In the genomic region with DNA sequence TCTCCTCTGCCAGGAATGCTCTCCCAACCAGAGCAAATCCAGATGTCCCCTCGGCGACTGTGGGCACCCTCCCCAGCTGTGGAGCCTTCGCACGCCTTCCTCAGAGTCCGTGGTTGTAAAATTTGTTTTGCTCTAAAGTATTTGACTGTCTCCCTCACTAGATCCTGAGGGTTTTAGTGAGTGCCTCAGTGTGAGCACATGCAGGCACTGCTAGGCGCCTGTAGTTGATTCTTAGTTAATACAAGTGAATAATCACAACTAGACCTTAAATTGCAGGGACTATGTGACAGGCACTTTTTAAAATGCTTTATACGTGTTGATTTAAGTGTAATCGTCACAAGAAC, we compare ENCODE assay signal across 1 cellular context.
A peak's percentile ranks its signal among the peaks of the same experiment; 100 is the strongest.
TF ChIP-seq lines count a peak whose summit lies in the region.

No MANE protein-coding gene starts in this region.

TF ChIP-seq in HepG2, 621 proteins besides CTCF, POLR2A, EP300 and RAD21 (continued from another document):
- TF ChIP-seq, protein P1, sequence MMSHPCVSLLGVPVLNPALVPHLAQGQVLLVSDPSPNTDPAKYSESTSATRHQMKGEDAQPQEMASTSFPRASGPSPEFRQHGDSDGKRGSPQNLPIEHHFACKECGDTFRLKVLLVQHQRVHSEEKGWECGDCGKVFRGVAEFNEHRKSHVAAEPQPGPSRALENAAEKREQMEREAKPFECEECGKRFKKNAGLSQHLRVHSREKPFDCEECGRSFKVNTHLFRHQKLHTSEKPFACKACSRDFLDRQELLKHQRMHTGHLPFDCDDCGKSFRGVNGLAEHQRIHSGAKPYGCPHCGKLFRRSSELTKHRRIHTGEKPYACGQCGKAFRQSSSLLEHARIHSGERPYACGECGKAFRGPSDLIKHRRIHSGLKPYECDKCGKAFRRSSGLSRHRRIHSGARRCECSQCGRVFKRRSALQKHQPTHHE (CRISPR knock-in tag; IDR thresholded peaks at IDR 0.05; ENCODE audit: borderline replicate concordance) = 0 out of 2 replicates have a peak, but pooled peaks have one; percentile 33
- TF ChIP-seq ZNF605 (CRISPR knock-in tag; IDR thresholded peaks at IDR 0.05) = peak; percentile 89
- TF ChIP-seq, protein P2, sequence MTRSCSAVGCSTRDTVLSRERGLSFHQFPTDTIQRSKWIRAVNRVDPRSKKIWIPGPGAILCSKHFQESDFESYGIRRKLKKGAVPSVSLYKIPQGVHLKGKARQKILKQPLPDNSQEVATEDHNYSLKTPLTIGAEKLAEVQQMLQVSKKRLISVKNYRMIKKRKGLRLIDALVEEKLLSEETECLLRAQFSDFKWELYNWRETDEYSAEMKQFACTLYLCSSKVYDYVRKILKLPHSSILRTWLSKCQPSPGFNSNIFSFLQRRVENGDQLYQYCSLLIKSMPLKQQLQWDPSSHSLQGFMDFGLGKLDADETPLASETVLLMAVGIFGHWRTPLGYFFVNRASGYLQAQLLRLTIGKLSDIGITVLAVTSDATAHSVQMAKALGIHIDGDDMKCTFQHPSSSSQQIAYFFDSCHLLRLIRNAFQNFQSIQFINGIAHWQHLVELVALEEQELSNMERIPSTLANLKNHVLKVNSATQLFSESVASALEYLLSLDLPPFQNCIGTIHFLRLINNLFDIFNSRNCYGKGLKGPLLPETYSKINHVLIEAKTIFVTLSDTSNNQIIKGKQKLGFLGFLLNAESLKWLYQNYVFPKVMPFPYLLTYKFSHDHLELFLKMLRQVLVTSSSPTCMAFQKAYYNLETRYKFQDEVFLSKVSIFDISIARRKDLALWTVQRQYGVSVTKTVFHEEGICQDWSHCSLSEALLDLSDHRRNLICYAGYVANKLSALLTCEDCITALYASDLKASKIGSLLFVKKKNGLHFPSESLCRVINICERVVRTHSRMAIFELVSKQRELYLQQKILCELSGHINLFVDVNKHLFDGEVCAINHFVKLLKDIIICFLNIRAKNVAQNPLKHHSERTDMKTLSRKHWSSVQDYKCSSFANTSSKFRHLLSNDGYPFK (CRISPR knock-in tag; IDR thresholded peaks at IDR 0.05; ENCODE audit: borderline replicate concordance) = 0 out of 2 replicates have a peak, but pooled peaks have one; percentile 69
TF ChIP-seq in HepG2: peak in this region for 23.
